ENCODE assay signal across 10 cellular contexts in genomic region chr15:96037584-96037983, GRCh38.
DNase-seq lines count a peak whose midpoint lies in the region; ATAC-seq and TF ChIP-seq lines count a peak whose summit lies in the region.
"Had no signal": no experiment of that assay in that cellular context is flagged by ENCODE, and none has a peak within 500 bp of the region (broad histone marks: within the 10 kb centered on the region; RNA-seq: fewer than 3 reads in every experiment).

No MANE protein-coding gene starts in this region.

- in situ Hi-C loops in astrocyte of the cerebellum (cut with HindIII; ENCODE audit: low sequenced_read_pairs): no loop called here

- DNase-seq in Daoy (ENCODE audit: low read depth): peak; percentile 44
- DNase-seq in astrocyte of the cerebellum (ENCODE audit: low read depth): peak; percentile 56
- DNase-seq in Right ventricle myocardium inferior (ENCODE audit: missing footprints): no peak
- no peak for DNase-seq in omental fat pad (ENCODE audit: low spot score)
- DNase-seq in epidermal melanocyte (ENCODE audit: insufficient read length, low spot score): no peak
- DNase-seq: activated effector memory CD4-positive, alpha-beta T cell treated with anti-CD3 and anti-CD28 coated beads, Interleukin-2, amount 50 U/mL, for 16 hours; NCI-H526 had no signal

- TF ChIP-seq CTCF in astrocyte of the cerebellum (IDR thresholded peaks at IDR 0.05; ENCODE audit: low read depth, low read length, missing control alignments) (no peak), omental fat pad (IDR thresholded peaks at IDR 0.05) (no peak)

- peak; percentile 59 for ATAC-seq in GM21423 (IDR thresholded peaks at IDR 0.05; ENCODE audit: unreplicated experiment)
- ATAC-seq in HG03442 (IDR thresholded peaks at IDR 0.05; ENCODE audit: unreplicated experiment): peak; percentile 54
- ATAC-seq in Right ventricle myocardium inferior: no peak
- ATAC-seq in omental fat pad (ENCODE audit: low FRiP score): no peak
- ATAC-seq in GM18520 (IDR thresholded peaks at IDR 0.05; ENCODE audit: unreplicated experiment): no peak

- no peak overlapping the region for H3K4me3 ChIP-seq in astrocyte of the cerebellum (ENCODE audit: low read depth, low read length)

- intact Hi-C loops in Right ventricle myocardium inferior (cut with DNase I): no loop called here

Comparison
In these comparisons a context has a peak if more than half of its experiments do, and no peak if none do; other contexts are left out.
1. DNase-seq: peak in Daoy (single experiment) and astrocyte of the cerebellum (single experiment); none in Right ventricle myocardium inferior (single experiment), omental fat pad (single experiment) and epidermal melanocyte (single experiment).
2. ATAC-seq: peak in GM21423 (single experiment) and HG03442 (single experiment); none in Right ventricle myocardium inferior (single experiment), omental fat pad (single experiment) and GM18520 (single experiment).